ENCODE assay signal across 21 cellular contexts in genomic region chr3:17967953-17968352, GRCh38.
"Had no signal": no experiment of that assay in that cellular context is flagged by ENCODE, and none has a peak within 500 bp of the region (broad histone marks: within the 10 kb centered on the region; RNA-seq: fewer than 3 reads in every experiment).

No MANE protein-coding gene starts in this region.

- H3K27me3 Mint-ChIP-seq: stimulated activated naive CD8-positive, alpha-beta T cell treated with anti-CD3 and anti-CD28 coated beads, Interleukin-15, amount 100 ng/mL, for 72 hours had no signal

- H3K36me3 ChIP-seq: heart right ventricle, left ventricle myocardium inferior, spleen, tibial nerve, upper lobe of right lung, vagina had no signal

- H3K9me3 ChIP-seq: heart right ventricle, left ventricle myocardium inferior, spleen, testis, tibial nerve, upper lobe of right lung, vagina had no signal

- H3K4me3 ChIP-seq: heart right ventricle, left ventricle myocardium inferior, lung, spleen, testis, tibial nerve, upper lobe of right lung, vagina had no signal

- H3K36me3 Mint-ChIP-seq: stimulated activated memory B cell treated with anti-CD40 and anti-IgM and Interleukin-4, amounts not matched to agents 10 μg/mL and 1 μg/mL and 100 μg/mL, for 72 hours had no signal

- H3K27ac Mint-ChIP-seq: naive thymus-derived CD4-positive, alpha-beta T cell; nephron progenitor cell; stimulated activated memory B cell treated with anti-CD40 and anti-IgM and Interleukin-4, amounts not matched to agents 10 μg/mL and 1 μg/mL and 100 μg/mL, for 72 hours; stimulated activated naive CD8-positive, alpha-beta T cell treated with anti-CD3 and anti-CD28 coated beads, Interleukin-15, amount 100 ng/mL, for 72 hours had no signal

- ATAC-seq: esophagus mucosa; heart right ventricle; left cardiac atrium; naive thymus-derived CD4-positive, alpha-beta T cell; sciatic nerve; stimulated activated memory B cell treated with anti-CD40 and anti-IgM and Interleukin-4, amounts not matched to agents 10 μg/mL and 1 μg/mL and 100 μg/mL, for 72 hours; stimulated activated naive CD8-positive, alpha-beta T cell treated with anti-CD3 and anti-CD28 coated beads, Interleukin-15, amount 100 ng/mL, for 72 hours; upper lobe of right lung had no signal

- H3K27me3 ChIP-seq: heart right ventricle, testis, tibial nerve, upper lobe of right lung, vagina had no signal

- DNase-seq: effector memory CD4-positive, alpha-beta T cell; heart right ventricle; kidney; left cardiac atrium; left ventricle myocardium inferior; mesenchymal stem cell; naive thymus-derived CD4-positive, alpha-beta T cell; nephron progenitor cell; spleen; stimulated activated CD4-positive, alpha-beta T cell treated with anti-CD3 and anti-CD28 coated beads, Interleukin-15, amount 100 ng/mL, for 24 hours; stimulated activated CD4-positive, alpha-beta T cell treated with anti-CD3 and anti-CD28 coated beads, Interleukin-1b, Interleukin-23, amount 100 ng/mL, for 48 hours; stimulated activated CD4-positive, alpha-beta T cell treated with anti-CD3 and anti-CD28 coated beads, Interleukin-4, amount 100 ng/mL, for 24 hours; stimulated activated naive CD8-positive, alpha-beta T cell treated with anti-CD3 and anti-CD28 coated beads, Interleukin-15, amount 100 ng/mL, for 72 hours; testis; upper lobe of right lung had no signal

- H3K4me1 ChIP-seq: heart right ventricle, left ventricle myocardium inferior, spleen, testis, tibial nerve, upper lobe of right lung had no signal

- H3K9me3 Mint-ChIP-seq: nephron progenitor cell; stimulated activated memory B cell treated with anti-CD40 and anti-IgM and Interleukin-4, amounts not matched to agents 10 μg/mL and 1 μg/mL and 100 μg/mL, for 72 hours; stimulated activated naive CD8-positive, alpha-beta T cell treated with anti-CD3 and anti-CD28 coated beads, Interleukin-15, amount 100 ng/mL, for 72 hours had no signal

- H3K27ac ChIP-seq: heart right ventricle, left ventricle myocardium inferior, spleen, testis, tibial nerve, upper lobe of right lung, vagina had no signal

- H3K4me1 Mint-ChIP-seq: stimulated activated memory B cell treated with anti-CD40 and anti-IgM and Interleukin-4, amounts not matched to agents 10 μg/mL and 1 μg/mL and 100 μg/mL, for 72 hours had no signal

- H3K4me3 Mint-ChIP-seq: naive thymus-derived CD4-positive, alpha-beta T cell; nephron progenitor cell; stimulated activated memory B cell treated with anti-CD40 and anti-IgM and Interleukin-4, amounts not matched to agents 10 μg/mL and 1 μg/mL and 100 μg/mL, for 72 hours; stimulated activated naive CD8-positive, alpha-beta T cell treated with anti-CD3 and anti-CD28 coated beads, Interleukin-15, amount 100 ng/mL, for 72 hours had no signal
